Comparison of ENCODE assay signal across 8 cellular contexts in the genomic region with DNA sequence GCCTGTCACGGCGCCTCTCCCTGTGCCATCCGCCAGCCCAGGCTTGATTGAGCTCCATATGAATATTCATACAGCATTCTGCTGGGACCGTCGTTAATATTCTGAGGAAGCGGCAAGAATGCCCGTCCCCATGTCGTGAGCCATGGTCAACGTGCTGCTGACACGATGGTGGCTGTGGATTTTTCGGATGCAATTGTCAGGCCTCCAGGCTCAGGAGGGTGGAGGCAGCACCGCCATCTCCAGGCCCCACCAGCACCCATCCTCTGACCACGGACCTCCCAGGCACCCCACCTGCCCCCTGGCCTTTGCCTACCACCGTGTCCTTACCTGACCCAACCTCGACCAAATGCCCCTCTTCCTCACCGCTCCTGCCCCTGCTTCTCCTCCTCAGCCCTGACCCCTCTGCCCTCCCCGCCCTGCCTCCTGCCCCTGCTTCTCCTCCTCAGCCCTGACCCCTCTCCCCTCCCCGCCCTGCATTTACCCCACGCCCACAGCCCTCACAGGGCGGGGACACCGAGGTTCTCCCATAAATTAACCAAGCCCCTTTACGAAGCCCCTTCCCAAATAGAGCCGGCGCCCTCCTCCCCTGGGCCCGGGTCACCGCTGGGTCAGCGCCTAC. TPM values are rescaled to one million over a fixed set of nuclear protein-coding genes. Genes with fewer than 3 reads are reported as not detected.
DNase-seq lines count a peak whose midpoint lies in the region; ATAC-seq and TF ChIP-seq lines count a peak whose summit lies in the region.

No MANE protein-coding gene starts in this region.

- in situ Hi-C loops in GM23248 (cut with MboI) = no loop called here

- no peaks in the 10 kb centered on the region for H3K9me2 ChIP-seq in GM23248 (ENCODE audit: insufficient read depth)

- ATAC-seq in RWPE2 (ENCODE audit: low read depth) = no peak
- peak; percentile 2 for ATAC-seq in esophagus mucosa

- H3K4me3 ChIP-seq in GM23248 = no peak overlapping the region
- H3K4me3 ChIP-seq in RWPE2 (ENCODE audit: severe bottlenecking) = no peak overlapping the region
- peak overlapping the region; percentile 14 to 42 (median 27) for H3K4me3 ChIP-seq in skin epidermis
- no peak overlapping the region for H3K4me3 ChIP-seq in BE2C (ENCODE audit: low read depth, low read length)

- H3K27ac ChIP-seq in GM23248 (no peak overlapping the region), RWPE2 (ENCODE audit: poor library complexity, severe bottlenecking) (peak overlapping the region; percentile 47), skin epidermis (peak overlapping the region in 20 of 21 experiments; percentile 79 to 97 (median 90))

- DNase-seq in GM23248 (no peak), RWPE2 (ENCODE audit: low spot score) (no peak), BE2C (no peak), HK-2 (ENCODE audit: unreplicated experiment) (no peak), HuH-7.5 (ENCODE audit: low spot score) (no peak), amniotic stem cell (lab: John Stamatoyannopoulos, UW) (no peak)

- 0 out of 2 replicates have a peak, but pooled peaks cover 6% of the 10 kb centered on the region for H3F3A ChIP-seq in GM23248 (ENCODE audit: insufficient read depth)

- H3K4me2 ChIP-seq in GM23248 (ENCODE audit: unreplicated experiment) = peak overlapping the region; percentile 80

- TF ChIP-seq CTCF in RWPE2 (IDR thresholded peaks at IDR 0.05; ENCODE audit: poor library complexity, severe bottlenecking) = no peak
- no peak for TF ChIP-seq CTCF in BE2C (IDR thresholded peaks at IDR 0.05; ENCODE audit: low read depth, low read length)

- no peak overlapping the region for H3K9ac ChIP-seq in GM23248

- no peaks in the 10 kb centered on the region for H3K36me3 ChIP-seq in GM23248 (ENCODE audit: low read depth)
- H3K36me3 ChIP-seq in RWPE2 (ENCODE audit: low read depth) = no peaks in the 10 kb centered on the region
- no peaks in the 10 kb centered on the region for H3K36me3 ChIP-seq in BE2C

- no peaks in the 10 kb centered on the region for H3K79me2 ChIP-seq in GM23248 (ENCODE audit: insufficient read depth)

- H2AFZ ChIP-seq in GM23248 = no peak overlapping the region

- WGBS in GM23248 (ENCODE audit: low coverage in 1 of 2, low lambda C conversion rate in 2 of 2, missing lambda C conversion rate in 2 of 2), 2 experiments = 83 to 88% methylated on average over 20 to 27 of the region's 27 CpGs

- H3K27me3 ChIP-seq in GM23248 (replicated peaks; ENCODE audit: insufficient read depth) (no peaks in the 10 kb centered on the region), RWPE2 (ENCODE audit: insufficient read depth, poor library complexity, severe bottlenecking) (no peaks in the 10 kb centered on the region), BE2C (no peaks in the 10 kb centered on the region)

- H3K4me1 ChIP-seq in GM23248 (ENCODE audit: insufficient read depth) (peaks cover 12% of the 10 kb centered on the region), RWPE2 (ENCODE audit: insufficient read depth, poor library complexity, severe bottlenecking) (peaks cover 23% of the 10 kb centered on the region), BE2C (peaks cover 61% of the 10 kb centered on the region)

- no peaks in the 10 kb centered on the region for H4K20me1 ChIP-seq in GM23248 (ENCODE audit: insufficient read depth)

- H3K9me3 ChIP-seq in GM23248 (ENCODE audit: low read depth) = no peaks in the 10 kb centered on the region
- no peaks in the 10 kb centered on the region for H3K9me3 ChIP-seq in RWPE2 (ENCODE audit: severe bottlenecking)
- no peaks in the 10 kb centered on the region for H3K9me3 ChIP-seq in BE2C

RNA-seq across cellular contexts. Expression of a gene that starts 9.9 kb away (rescaled TPM):
- total RNA-seq in GM23248 (2014; rRNA removed; shearing (Covaris generic)) = 69.7 and 94.0 TPM in 2 replicates
- polyA plus RNA-seq in GM23248 (2016; fragmentation: Nextera tagmentation; extraction: Ambion mirVana) = 25.2 and 25.9 TPM in 2 replicates
- 32.6 TPM for total RNA-seq in esophagus mucosa
- polyA plus RNA-seq in BE2C (2012; ENCODE audit: insufficient read depth, insufficient read length, low read depth) = 50.2 TPM

RNA-seq across cellular contexts. Expression of a gene that starts 13.7 kb away (rescaled TPM):
- total RNA-seq in GM23248 (2014; rRNA removed; shearing (Covaris generic)) = 30.7 and 35.9 TPM in 2 replicates
- polyA plus RNA-seq in GM23248 (2016; fragmentation: Nextera tagmentation; extraction: Ambion mirVana) = 5.2 and 5.3 TPM in 2 replicates
- total RNA-seq in esophagus mucosa = 7.0 TPM
- polyA plus RNA-seq in BE2C (2012; ENCODE audit: insufficient read depth, insufficient read length, low read depth) = 7.1 TPM

Comparison
In these comparisons a context has a peak if more than half of its experiments do, and no peak if none do; other contexts are left out.
1. H3K4me3 ChIP-seq: peak in skin epidermis (7 of 7); none in GM23248 (single experiment), RWPE2 (single experiment) and BE2C (single experiment).